Comparison of ENCODE assay signal across 24 cellular contexts in genomic region chr10:71308985-71309384, GRCh38.
"Had no signal": no experiment of that assay in that cellular context is flagged by ENCODE, and none has a peak within 500 bp of the region (broad histone marks: within the 10 kb centered on the region; RNA-seq: fewer than 3 reads in every experiment).

No MANE protein-coding gene starts in this region.

- H3K4me3 ChIP-seq: coronary artery, esophagus squamous epithelium, gastrocnemius medialis, lower lobe of right lung, pancreas, smooth muscle cell, suprapubic skin, transverse colon, upper lobe of right lung had no signal

- ATAC-seq: effector memory CD8-positive, alpha-beta T cell; gastrocnemius medialis; left ventricle myocardium superior; lower lobe of right lung; naive thymus-derived CD8-positive, alpha-beta T cell; pancreas; sciatic nerve; stimulated activated naive CD8-positive, alpha-beta T cell treated with anti-CD3 and anti-CD28 coated beads, Interleukin-15, amount 100 ng/mL, for 72 hours; upper lobe of right lung had no signal

- H3K36me3 ChIP-seq: gastrocnemius medialis, lower lobe of right lung, pancreas, suprapubic skin, transverse colon, upper lobe of right lung had no signal

- H3K27me3 ChIP-seq: gastrocnemius medialis, pancreas, suprapubic skin, transverse colon, upper lobe of right lung had no signal

- H3K27ac ChIP-seq: esophagus squamous epithelium, gastrocnemius medialis, lower lobe of right lung, pancreas, suprapubic skin, transverse colon, upper lobe of right lung had no signal

- H3K4me2 ChIP-seq: smooth muscle cell had no signal

- DNase-seq: effector memory CD8-positive, alpha-beta T cell; erythroblast; esophagus squamous epithelium; gastrocnemius medialis; head of caudate nucleus; left ventricle myocardium superior; naive thymus-derived CD8-positive, alpha-beta T cell; occipital lobe; pancreas; stimulated activated CD4-positive, alpha-beta T cell treated with anti-CD3 and anti-CD28 coated beads, Interleukin-12 subunit alpha, Interleukin-12 subunit beta, amount 100 ng/mL, for 4 hours; stimulated activated CD4-positive, alpha-beta T cell treated with anti-CD3 and anti-CD28 coated beads, Interleukin-1b, Interleukin-23, amount 100 ng/mL, for 48 hours; stimulated activated CD4-positive, alpha-beta T cell treated with anti-CD3 and anti-CD28 coated beads, Interleukin-4, amount 100 ng/mL, for 1 hour; stimulated activated CD8-positive, alpha-beta memory T cell treated with anti-CD3 and anti-CD28 coated beads, Interleukin-4, amount 100 ng/mL, for 48 hours; stimulated activated naive CD4-positive, alpha-beta T cell; stimulated activated naive CD8-positive, alpha-beta T cell treated with anti-CD3 and anti-CD28 coated beads, Interleukin-15, amount 100 ng/mL, for 72 hours; transverse colon; upper lobe of right lung had no signal

- H3K9me3 ChIP-seq: esophagus squamous epithelium, gastrocnemius medialis, lower lobe of right lung, pancreas, suprapubic skin, transverse colon, upper lobe of right lung had no signal

- FAIRE-seq: endometrium, keratinocyte, pancreas had no signal
